ENCODE assay signal across 8 cellular contexts in genomic region chr3:14142567-14143270, GRCh38. TPM values are rescaled to one million over a fixed set of nuclear protein-coding genes. Genes with fewer than 3 reads are reported as not detected.
DNase-seq lines count a peak whose midpoint lies in the region; ATAC-seq lines count a peak whose summit lies in the region.

No MANE protein-coding gene starts in this region.

- peaks cover 12% of the 10 kb centered on the region for H3K36me3 Mint-ChIP-seq in activated naive CD4-positive, alpha-beta T cell treated with anti-CD3 and anti-CD28 coated beads, Interleukin-2, amount 50 U/mL, for 24 hours

- H3K27ac ChIP-seq in mesenchymal stem cell (ENCODE audit: low read length, poor library complexity, severe bottlenecking) (peak overlapping the region; percentile 43), thymus (ENCODE audit: low read depth) (peak overlapping the region; percentile 54)

- WGBS in mesenchymal stem cell: 82% methylated on average over 8 of the region's 8 CpGs
- 84% methylated on average over 8 of the region's 8 CpGs for WGBS in thymus

- no peaks in the 10 kb centered on the region for H3K27me3 Mint-ChIP-seq in activated naive CD4-positive, alpha-beta T cell treated with anti-CD3 and anti-CD28 coated beads, Interleukin-2, amount 50 U/mL, for 24 hours

- no peaks in the 10 kb centered on the region for H3K9me3 Mint-ChIP-seq in activated naive CD4-positive, alpha-beta T cell treated with anti-CD3 and anti-CD28 coated beads, Interleukin-2, amount 50 U/mL, for 24 hours

- H3K27me3 ChIP-seq in mesenchymal stem cell (ENCODE audit: control insufficient read depth in 1 of 2, insufficient read depth in 1 of 2, low read length in 2 of 2) (no peaks in the 10 kb centered on the region), thymus (ENCODE audit: control insufficient read depth, insufficient read depth) (no peaks in the 10 kb centered on the region)

- peak overlapping the region; percentile 92 for H3K27ac Mint-ChIP-seq in activated naive CD4-positive, alpha-beta T cell treated with anti-CD3 and anti-CD28 coated beads, Interleukin-2, amount 50 U/mL, for 24 hours

- H3K9me3 ChIP-seq in mesenchymal stem cell (ENCODE audit: control insufficient read depth, low read length) (no peaks in the 10 kb centered on the region), thymus (ENCODE audit: control insufficient read depth) (no peaks in the 10 kb centered on the region)

- H2BK120ac ChIP-seq in mesenchymal stem cell (ENCODE audit: low read depth, low read length): no peak overlapping the region

- peaks cover 16% of the 10 kb centered on the region for H3K79me1 ChIP-seq in mesenchymal stem cell (replicated peaks; ENCODE audit: low read length, poor library complexity, severe bottlenecking)

- no peak overlapping the region for H3K23ac ChIP-seq in mesenchymal stem cell (ENCODE audit: low read length in 2 of 2)

- H4K8ac ChIP-seq in mesenchymal stem cell (ENCODE audit: low read length): peak overlapping the region; percentile 21

- H3K14ac ChIP-seq in mesenchymal stem cell (ENCODE audit: low read length in 2 of 2): no peak overlapping the region

- DNase-seq in NCI-H2227 treated with DMSO at 0.1 percent for 48 hours (lab: John Stamatoyannopoulos, UW) (peak; percentile 39), NCI-H2227 (lab: John Stamatoyannopoulos, UW; ENCODE audit: unreplicated experiment) (no peak), mesenchymal stem cell (peak; percentile 15), iPS-NIHi7 (ENCODE audit: extremely low spot score) (no peak)

- no peak overlapping the region for H4K91ac ChIP-seq in mesenchymal stem cell (ENCODE audit: low read length)

- H3K9ac ChIP-seq in mesenchymal stem cell (ENCODE audit: low read length): peak overlapping the region; percentile 95

- no peak overlapping the region for H2BK5ac ChIP-seq in mesenchymal stem cell (ENCODE audit: low read depth, low read length, poor library complexity, severe bottlenecking)

- peaks cover 65% of the 10 kb centered on the region for H3K4me1 Mint-ChIP-seq in activated naive CD4-positive, alpha-beta T cell treated with anti-CD3 and anti-CD28 coated beads, Interleukin-2, amount 50 U/mL, for 24 hours

- no peak overlapping the region for H3K4me2 ChIP-seq in mesenchymal stem cell (ENCODE audit: low read length, poor library complexity, severe bottlenecking)

- H2BK12ac ChIP-seq in mesenchymal stem cell (ENCODE audit: low read length in 2 of 2): peak overlapping the region in 1 of 2 experiments; percentile 68

- H3K4me1 ChIP-seq in mesenchymal stem cell (ENCODE audit: control insufficient read depth, insufficient read depth, low read depth, low read length): peaks cover 22% of the 10 kb centered on the region
- H3K4me1 ChIP-seq in thymus (ENCODE audit: control insufficient read depth, insufficient read depth, low read length): no peaks in the 10 kb centered on the region

- no peak overlapping the region for H2BK15ac ChIP-seq in mesenchymal stem cell (ENCODE audit: low read depth, poor library complexity, severe bottlenecking)

- ATAC-seq in GM18873 (IDR thresholded peaks at IDR 0.05; ENCODE audit: low FRiP score, unreplicated experiment): no peak
- ATAC-seq in GM18502 (IDR thresholded peaks at IDR 0.05; ENCODE audit: poor library complexity, unreplicated experiment): no peak

- peak overlapping the region; percentile 68 for H3K4me3 Mint-ChIP-seq in activated naive CD4-positive, alpha-beta T cell treated with anti-CD3 and anti-CD28 coated beads, Interleukin-2, amount 50 U/mL, for 24 hours

- peak overlapping the region in 1 of 2 experiments; percentile 54 for H3K18ac ChIP-seq in mesenchymal stem cell (ENCODE audit: low read depth in 1 of 2, low read length in 2 of 2)

- peak overlapping the region; percentile 19 for H2AK5ac ChIP-seq in mesenchymal stem cell (ENCODE audit: low read length, severe bottlenecking)

- no peak overlapping the region for H2AFZ ChIP-seq in mesenchymal stem cell (ENCODE audit: low read depth, low read length)

- H3K36me3 ChIP-seq in mesenchymal stem cell (ENCODE audit: control insufficient read depth in 1 of 2, insufficient read depth in 2 of 2, low read depth in 1 of 2, low read length in 2 of 2) (peaks cover 65 to 78% of the 10 kb centered on the region in 2 experiments), thymus (ENCODE audit: control insufficient read depth, insufficient read depth) (peaks cover 56% of the 10 kb centered on the region)

- H3K4ac ChIP-seq in mesenchymal stem cell (ENCODE audit: low read depth in 1 of 2, low read length in 2 of 2): no peak overlapping the region

- H3K4me3 ChIP-seq in mesenchymal stem cell (ENCODE audit: insufficient read depth in 1 of 2, low read depth in 1 of 2, low read length in 2 of 2) (no peak overlapping the region), thymus (ENCODE audit: low read length) (no peak overlapping the region)

RNA-seq across cellular contexts. Expression of gene TMEM43, which starts 17.9 kb away (rescaled TPM):
- 59.7 TPM for polyA plus RNA-seq in mesenchymal stem cell (2013, experiment 1 of 2)
- 60.6 TPM for polyA plus RNA-seq in mesenchymal stem cell (2013, experiment 2 of 2)
- 50.4 TPM for polyA plus RNA-seq in thymus

RNA-seq across cellular contexts. Expression of gene CHCHD4, which starts 18.0 kb away (rescaled TPM):
- 8.1 TPM for polyA plus RNA-seq in mesenchymal stem cell (2013, experiment 1 of 2)
- polyA plus RNA-seq in mesenchymal stem cell (2013, experiment 2 of 2): 8.2 TPM
- polyA plus RNA-seq in thymus: 10.8 TPM

RNA-seq across cellular contexts. Expression of gene XPC, which starts 35.7 kb away (rescaled TPM):
- polyA plus RNA-seq in mesenchymal stem cell (2013, experiment 1 of 2): 16.7 TPM
- polyA plus RNA-seq in mesenchymal stem cell (2013, experiment 2 of 2): 16.5 TPM
- polyA plus RNA-seq in thymus: 32.8 TPM

RNA-seq across cellular contexts. Expression of gene LSM3, which starts 35.9 kb away (rescaled TPM):
- polyA plus RNA-seq in mesenchymal stem cell (2013, experiment 1 of 2): 14.3 TPM
- polyA plus RNA-seq in mesenchymal stem cell (2013, experiment 2 of 2): 14.7 TPM
- polyA plus RNA-seq in thymus: 18.3 TPM

Comparison
In these comparisons a context has a peak if more than half of its experiments do, and no peak if none do; other contexts are left out.
1. DNase-seq: peak in NCI-H2227 treated with DMSO at 0.1 percent for 48 hours (single experiment) and mesenchymal stem cell (single experiment); none in NCI-H2227 (single experiment) and iPS-NIHi7 (single experiment).